Comparison of ENCODE assay signal across 8 cellular contexts in genomic region chr16:22373662-22374310, GRCh38. TPM values are rescaled to one million over a fixed set of nuclear protein-coding genes. Genes with fewer than 3 reads are reported as not detected.
DNase-seq lines count a peak whose midpoint lies in the region; TF ChIP-seq lines count a peak whose summit lies in the region.

No MANE protein-coding gene starts in this region.

- CTCF ChIA-PET in GM10248 (lab: Yijun Ruan, JAX) = interaction anchor here (0.8 to 2.3 kb wide), 5 partner anchors 12 to 53 kb away, joined by 3 to 7 read pairs (median 3); no protein-coding TSS in a partner anchor

- H3K27ac Mint-ChIP-seq in activated T-cell treated with anti-CD3 and anti-CD28 coated beads, Interleukin-2, amount 50 U/mL, for 24 hours = peak overlapping the region; percentile 93
- H3K27ac Mint-ChIP-seq in neural progenitor cell = no peak overlapping the region

- TF ChIP-seq POLR2A in NB4 (IDR thresholded peaks at IDR 0.05; ENCODE audit: extremely low read depth, insufficient read length) = no peak

- H3K4me3 ChIP-seq in NB4 (ENCODE audit: low read depth, low read length) (peak overlapping the region; percentile 76), fibroblast of lung (replicated peaks in 1 of 4; ENCODE audit: control extremely low read depth in 1 of 4, insufficient read depth in 1 of 4, low read depth in 3 of 4, low read length in 4 of 4) (peak overlapping the region; percentile 85 to 92 (median 88)), neural progenitor cell (peak overlapping the region; percentile 74)

- H3K4me1 Mint-ChIP-seq in activated T-cell treated with anti-CD3 and anti-CD28 coated beads, Interleukin-2, amount 50 U/mL, for 24 hours (ENCODE audit: low read depth) = peaks cover 55% of the 10 kb centered on the region
- H3K4me1 Mint-ChIP-seq in neural progenitor cell = peaks cover 31% of the 10 kb centered on the region

- H3K4me2 ChIP-seq in fibroblast of lung (ENCODE audit: extremely low read depth, insufficient read depth, low read length) (peak overlapping the region; percentile 77), neural progenitor cell (peak overlapping the region; percentile 82)

- H3K27ac ChIP-seq in fibroblast of lung (ENCODE audit: insufficient read depth, low read length) = peak overlapping the region; percentile 89
- H3K27ac ChIP-seq in neural progenitor cell = peak overlapping the region; percentile 5

- DNase-seq in GM10248 (ENCODE audit: extremely low spot score) = peak; percentile 35
- DNase-seq in HCEC 1CT = peak; percentile 29
- DNase-seq in NB4 (ENCODE audit: low read depth) = peak; percentile 52
- DNase-seq in activated T-cell treated with anti-CD3 and anti-CD28 coated beads, Interleukin-2, amount 50 U/mL, for 24 hours = peak; percentile 73
- no peak for DNase-seq in fibroblast of lung (ENCODE audit: low read depth in 2 of 2)
- DNase-seq in neural progenitor cell (ENCODE audit: low spot score) = peak; percentile 77
- no peak for DNase-seq in NCI-H774 (lab: John Stamatoyannopoulos, UW)
- no peak for DNase-seq in NCI-H1092 (lab: John Stamatoyannopoulos, UW)

- peaks cover 44% of the 10 kb centered on the region for H3K79me2 ChIP-seq in fibroblast of lung (ENCODE audit: control insufficient read depth, insufficient read depth, low read length)
- H3K79me2 ChIP-seq in neural progenitor cell (ENCODE audit: low read depth) = peaks cover 43% of the 10 kb centered on the region

- POLR2A ChIA-PET in GM10248 (lab: Yijun Ruan, JAX) = interaction anchor here (0.7 to 0.8 kb wide), 2 partner anchors 13 to 20 kb away, joined by 3 to 16 read pairs; no protein-coding TSS in a partner anchor

- H3K9me3 Mint-ChIP-seq in activated T-cell treated with anti-CD3 and anti-CD28 coated beads, Interleukin-2, amount 50 U/mL, for 24 hours = no peaks in the 10 kb centered on the region
- H3K9me3 Mint-ChIP-seq in neural progenitor cell = no peaks in the 10 kb centered on the region

- no peaks in the 10 kb centered on the region for H4K20me1 ChIP-seq in fibroblast of lung (ENCODE audit: control insufficient read depth, extremely low read depth, insufficient read depth, low read length)
- peaks cover 44% of the 10 kb centered on the region for H4K20me1 ChIP-seq in neural progenitor cell (ENCODE audit: low read depth)

- peak overlapping the region; percentile 90 for H3K4me3 Mint-ChIP-seq in activated T-cell treated with anti-CD3 and anti-CD28 coated beads, Interleukin-2, amount 50 U/mL, for 24 hours
- peak overlapping the region; percentile 89 for H3K4me3 Mint-ChIP-seq in neural progenitor cell

- peaks cover 49% of the 10 kb centered on the region for H3K36me3 Mint-ChIP-seq in activated T-cell treated with anti-CD3 and anti-CD28 coated beads, Interleukin-2, amount 50 U/mL, for 24 hours (ENCODE audit: low read depth)
- no peaks in the 10 kb centered on the region for H3K36me3 Mint-ChIP-seq in neural progenitor cell

- no peaks in the 10 kb centered on the region for H3K9me3 ChIP-seq in fibroblast of lung (ENCODE audit: control insufficient read depth, insufficient read depth, low read depth, low read length)
- H3K9me3 ChIP-seq in neural progenitor cell (ENCODE audit: low read depth) = no peaks in the 10 kb centered on the region

- H3K4me1 ChIP-seq in fibroblast of lung (ENCODE audit: control insufficient read depth, extremely low read depth, insufficient read depth, low read length) (peaks cover 12% of the 10 kb centered on the region), neural progenitor cell (peaks cover 30% of the 10 kb centered on the region)

- no peaks in the 10 kb centered on the region for H3K27me3 ChIP-seq in fibroblast of lung (ENCODE audit: control insufficient read depth, insufficient read depth, low read length)
- peaks cover 30% of the 10 kb centered on the region for H3K27me3 ChIP-seq in neural progenitor cell

- no peak for TF ChIP-seq CTCF in GM10248 (IDR thresholded peaks at IDR 0.05; ENCODE audit: control extremely low read depth, extremely low read depth, low read depth, missing control alignments)
- TF ChIP-seq CTCF in NB4 (IDR thresholded peaks at IDR 0.05; ENCODE audit: low read depth, low read length) = no peak
- TF ChIP-seq CTCF in fibroblast of lung (conservative IDR thresholded peaks at IDR 0.05 in 1 of 2, IDR thresholded peaks at IDR 0.05 in 1 of 2; ENCODE audit: low read depth in 1 of 2, low read length in 2 of 2) = no peak
- no peak for TF ChIP-seq CTCF in neural progenitor cell (IDR thresholded peaks at IDR 0.05)

- peaks cover 33% of the 10 kb centered on the region for H3F3A ChIP-seq in neural progenitor cell (ENCODE audit: low read depth)

- H3K36me3 ChIP-seq in fibroblast of lung (ENCODE audit: control insufficient read depth, insufficient read depth, low read length) = no peaks in the 10 kb centered on the region
- no peaks in the 10 kb centered on the region for H3K36me3 ChIP-seq in neural progenitor cell

- peaks cover 2% of the 10 kb centered on the region for H3K27me3 Mint-ChIP-seq in activated T-cell treated with anti-CD3 and anti-CD28 coated beads, Interleukin-2, amount 50 U/mL, for 24 hours
- H3K27me3 Mint-ChIP-seq in neural progenitor cell (ENCODE audit: insufficient read depth, low read depth) = peaks cover 7% of the 10 kb centered on the region

- H3K9ac ChIP-seq in fibroblast of lung (ENCODE audit: insufficient read depth, low read length) = peak overlapping the region; percentile 92
- H3K9ac ChIP-seq in neural progenitor cell = no peak overlapping the region

- no peak overlapping the region for H2AFZ ChIP-seq in fibroblast of lung (ENCODE audit: low read length)
- peak overlapping the region; percentile 84 for H2AFZ ChIP-seq in neural progenitor cell (replicated peaks)

RNA-seq across cellular contexts. Expression of gene CDR2, which starts 0.6 kb away (rescaled TPM):
- total RNA-seq in fibroblast of lung = 53.7 and 73.8 TPM in 2 replicates
- polyA plus RNA-seq in fibroblast of lung = 54.1 and 60.1 TPM in 2 replicates
- 37.3 and 39.1 TPM in 2 replicates for polyA plus RNA-seq in fibroblast of lung (2012)
- polyA minus RNA-seq in fibroblast of lung (ENCODE audit: low replicate concordance) = 8.6 and 15.3 TPM in 2 replicates
- total RNA-seq in neural progenitor cell (ENCODE audit: low replicate concordance) = 20.4 and 28.0 TPM in 2 replicates

Comparison
In these comparisons a context has a peak if more than half of its experiments do, and no peak if none do; other contexts are left out.
1. DNase-seq: peak in GM10248 (single experiment), HCEC 1CT (single experiment), NB4 (single experiment), activated T-cell treated with anti-CD3 and anti-CD28 coated beads, Interleukin-2, amount 50 U/mL, for 24 hours (single experiment) and neural progenitor cell (single experiment); none in fibroblast of lung (0 of 2), NCI-H774 (single experiment) and NCI-H1092 (single experiment).
2. Peak in every context shown above with its lines, with median percentiles within 50 percentile points of each other: H3K4me3 ChIP-seq.